In the genomic region with DNA sequence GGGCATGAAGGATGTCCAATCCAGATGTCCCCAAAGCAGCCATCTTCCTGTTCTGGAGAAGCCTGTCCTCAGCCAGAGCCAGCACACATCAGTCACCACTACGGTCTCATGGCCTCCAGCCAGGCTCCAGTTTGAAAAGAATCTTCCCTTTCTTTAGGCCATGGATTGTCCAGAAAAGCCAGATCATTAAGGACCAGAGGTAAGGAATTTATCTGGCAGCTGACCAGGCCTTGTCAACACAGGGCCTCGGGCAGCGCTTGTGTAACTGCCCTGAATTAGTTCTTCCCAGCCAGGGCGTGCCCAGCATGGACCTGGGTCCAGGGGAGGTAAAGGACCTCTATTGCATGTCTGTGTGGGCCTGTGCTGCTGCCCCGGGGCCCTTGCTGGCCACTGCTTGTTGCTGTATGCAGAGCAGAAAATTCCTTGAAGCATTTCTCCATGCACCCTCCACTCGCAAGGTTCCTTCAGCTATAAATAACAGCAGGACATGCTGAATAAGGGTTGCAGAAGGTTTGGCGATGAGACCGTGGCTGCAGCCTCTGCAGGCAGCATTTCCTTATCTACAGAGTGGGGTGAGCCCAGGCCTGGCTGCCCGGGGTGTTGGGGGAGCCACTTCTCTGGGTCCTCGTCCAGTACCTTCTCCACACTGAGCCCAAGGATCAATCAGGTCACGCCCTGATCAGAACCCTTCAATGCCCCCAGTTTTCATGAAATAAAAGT, we compare ENCODE assay signal across 10 cellular contexts. TPM values are rescaled to one million over a fixed set of nuclear protein-coding genes. Genes with fewer than 3 reads are reported as not detected.
A peak's percentile ranks its signal among the peaks of the same experiment; 100 is the strongest.
DNase-seq lines count a peak whose midpoint lies in the region; ATAC-seq and TF ChIP-seq lines count a peak whose summit lies in the region.
"Had no signal": no experiment of that assay in that cellular context is flagged by ENCODE, and none has a peak within 500 bp of the region (broad histone marks: within the 10 kb centered on the region; RNA-seq: fewer than 3 reads in every experiment).

No MANE protein-coding gene starts in this region.

- H3K4me1 ChIP-seq in left ventricle myocardium inferior: peaks cover 24% of the 10 kb centered on the region
- peaks cover 0 to 17% (median 13%) of the 10 kb centered on the region in 4 donors for H3K4me1 ChIP-seq in sigmoid colon
- no peaks in the 10 kb centered on the region for H3K4me1 ChIP-seq in naive thymus-derived CD4-positive, alpha-beta T cell (ENCODE audit: control insufficient read depth in 2 of 2, insufficient read depth in 2 of 2, low read length in 2 of 2)

- CTCF ChIA-PET in naive thymus-derived CD4-positive, alpha-beta T cell (lab: Charles Lee): no interaction called here

- 48 to 58% methylated on average over 11 of the region's 11 CpGs for WGBS in sigmoid colon, 2 donors

- H3K36me3 ChIP-seq in left ventricle myocardium inferior (no peaks in the 10 kb centered on the region), sigmoid colon (no peaks in the 10 kb centered on the region)
- H3K36me3 ChIP-seq in naive thymus-derived CD4-positive, alpha-beta T cell (ENCODE audit: control insufficient read depth in 2 of 3, insufficient read depth in 3 of 3, low read length in 3 of 3): no peaks in the 10 kb centered on the region

- H3K27ac ChIP-seq in angular gyrus (ENCODE audit: low read depth, low read length): peak overlapping the region; percentile 17
- H3K27ac ChIP-seq in left ventricle myocardium inferior (replicated peaks): peak overlapping the region; percentile 84
- H3K27ac ChIP-seq in sigmoid colon: peak overlapping the region; percentile 12 to 81 (median 62)
- no peak overlapping the region for H3K27ac ChIP-seq in naive thymus-derived CD4-positive, alpha-beta T cell (ENCODE audit: low read depth, low read length)

- POLR2A ChIA-PET in naive thymus-derived CD4-positive, alpha-beta T cell (lab: Charles Lee): interaction anchor here (0.6 kb wide), 1 partner anchor 11 kb away, joined by 5 read pairs; no protein-coding TSS in a partner anchor

- no peak overlapping the region for H3K4me3 ChIP-seq in left ventricle myocardium inferior
- H3K4me3 ChIP-seq in sigmoid colon: no peak overlapping the region
- no peak overlapping the region for H3K4me3 ChIP-seq in naive thymus-derived CD4-positive, alpha-beta T cell (ENCODE audit: low read length)

- H3K27ac Mint-ChIP-seq in naive thymus-derived CD4-positive, alpha-beta T cell: no peak overlapping the region

- peak; percentile 27 for DNase-seq in GM03348 (ENCODE audit: low spot score)
- peak; percentile 56 for DNase-seq in left ventricle myocardium inferior
- DNase-seq in sigmoid colon: peak; percentile 66
- DNase-seq in naive thymus-derived CD4-positive, alpha-beta T cell: no peak
- no peak for DNase-seq in stimulated activated CD4-positive, alpha-beta T cell treated with anti-CD3 and anti-CD28 coated beads, Interleukin-2, amount 100 ng/mL, for 24 hours
- no peak for DNase-seq in COR-L47 (lab: John Stamatoyannopoulos, UW)
- DNase-seq: NCI-H1105 treated with DMSO at 0.1 percent for 48 hours had no signal

- peaks cover 0 to 9% (median 0%) of the 10 kb centered on the region in 5 donors for H3K27me3 Mint-ChIP-seq in naive thymus-derived CD4-positive, alpha-beta T cell
- H3K27me3 Mint-ChIP-seq: central memory CD8-positive, alpha-beta T cell had no signal

- TF ChIP-seq EP300 in sigmoid colon (IDR thresholded peaks at IDR 0.05): no peak

- intact Hi-C loops in left ventricle myocardium inferior (cut with micrococcal nuclease) (no loop called here), sigmoid colon (cut with DNase I) (no loop called here)
- intact Hi-C loops in naive thymus-derived CD4-positive, alpha-beta T cell (cut with micrococcal nuclease): no loop called here

- H3K4me1 Mint-ChIP-seq in naive thymus-derived CD4-positive, alpha-beta T cell: peaks cover 0 to 13% (median 1%) of the 10 kb centered on the region in 7 donors
- H3K4me1 Mint-ChIP-seq: central memory CD8-positive, alpha-beta T cell had no signal

- H3K27me3 ChIP-seq in left ventricle myocardium inferior (ENCODE audit: low read depth) (no peaks in the 10 kb centered on the region), sigmoid colon (no peaks in the 10 kb centered on the region)
- no peaks in the 10 kb centered on the region for H3K27me3 ChIP-seq in naive thymus-derived CD4-positive, alpha-beta T cell (ENCODE audit: control insufficient read depth in 2 of 2, insufficient read depth in 2 of 2, low read length in 2 of 2)

- TF ChIP-seq POLR2A in sigmoid colon (IDR thresholded peaks at IDR 0.05): no peak

- no peak for ATAC-seq in naive thymus-derived CD4-positive, alpha-beta T cell
- no peak for ATAC-seq in HG03378 (IDR thresholded peaks at IDR 0.05; ENCODE audit: unreplicated experiment)

- no peak overlapping the region for H3K4me3 Mint-ChIP-seq in naive thymus-derived CD4-positive, alpha-beta T cell
- H3K4me3 Mint-ChIP-seq: central memory CD8-positive, alpha-beta T cell had no signal

- TF ChIP-seq CTCF in left ventricle myocardium inferior (IDR thresholded peaks at IDR 0.05; ENCODE audit: borderline replicate concordance) (no peak), sigmoid colon (IDR thresholded peaks at IDR 0.05) (no peak)

- peaks cover 0 to 2% (median 0%) of the 10 kb centered on the region in 5 donors for H3K36me3 Mint-ChIP-seq in naive thymus-derived CD4-positive, alpha-beta T cell

- H3K9me3 ChIP-seq in left ventricle myocardium inferior (replicated peaks) (no peaks in the 10 kb centered on the region), sigmoid colon (no peaks in the 10 kb centered on the region)
- H3K9me3 ChIP-seq in naive thymus-derived CD4-positive, alpha-beta T cell (ENCODE audit: control insufficient read depth in 2 of 3, low read length in 3 of 3): no peaks in the 10 kb centered on the region

- no peaks in the 10 kb centered on the region for H3K9me3 Mint-ChIP-seq in naive thymus-derived CD4-positive, alpha-beta T cell
- H3K9me3 Mint-ChIP-seq: central memory CD8-positive, alpha-beta T cell had no signal

RNA-seq across cellular contexts. Expression of a gene that starts 21.7 kb away (rescaled TPM):
- 13.3 TPM for total RNA-seq in left ventricle myocardium inferior
- total RNA-seq in sigmoid colon: 10 to 100 TPM in 3 of 4 donors, 1 to 10 TPM in 1; 8.6 to 17.2 (median 15.3) TPM
- polyA plus RNA-seq in sigmoid colon: 10 to 100 TPM; 53.2 to 64.7 (median 54.1) TPM
- 100 to 1,000 TPM in 1 of 5 experiments, 10 to 100 TPM in 4; 25.3 to 101 (median 30.1) TPM for total RNA-seq in naive thymus-derived CD4-positive, alpha-beta T cell
- 10 to 100 TPM; 16.5 to 16.9 TPM for polyA plus RNA-seq in naive thymus-derived CD4-positive, alpha-beta T cell

RNA-seq across cellular contexts. Expression of a gene that starts 48.6 kb away (rescaled TPM):
- total RNA-seq in left ventricle myocardium inferior (1.6 TPM), sigmoid colon (1 to 10 TPM; 1.6 to 3.8 (median 2.8) TPM)
- polyA plus RNA-seq in sigmoid colon: 1 to 10 TPM; 1.2 to 5.3 (median 3.5) TPM
- 1 to 10 TPM; 6.2 to 8.9 (median 7.1) TPM for total RNA-seq in naive thymus-derived CD4-positive, alpha-beta T cell
- 1 to 10 TPM in 1 of 2 donors, under 1 TPM in 1; 0.74 to 1.5 TPM for polyA plus RNA-seq in naive thymus-derived CD4-positive, alpha-beta T cell

RNA-seq across cellular contexts. Expression of a gene that starts 57.4 kb away (rescaled TPM):
- total RNA-seq in left ventricle myocardium inferior (14.9 TPM), sigmoid colon (10 to 100 TPM in 2 of 4 donors, 1 to 10 TPM in 2; 8.1 to 13.6 (median 9.4) TPM)
- polyA plus RNA-seq in sigmoid colon: 10 to 100 TPM; 10.2 to 26.5 (median 17.8) TPM
- total RNA-seq in naive thymus-derived CD4-positive, alpha-beta T cell: 10 to 100 TPM; 17.4 to 49.1 (median 27.2) TPM
- polyA plus RNA-seq in naive thymus-derived CD4-positive, alpha-beta T cell: 10 to 100 TPM; 16.8 to 19.5 TPM

Comparison
In these comparisons a context has a peak if more than half of its experiments do, and no peak if none do; other contexts are left out.
1. DNase-seq: peak in GM03348 (single experiment), left ventricle myocardium inferior (single experiment) and sigmoid colon (single experiment); none in naive thymus-derived CD4-positive, alpha-beta T cell (0 of 9), stimulated activated CD4-positive, alpha-beta T cell treated with anti-CD3 and anti-CD28 coated beads, Interleukin-2, amount 100 ng/mL, for 24 hours (0 of 2) and COR-L47 (single experiment).